Comparison of ENCODE assay signal across 8 cellular contexts in the genomic region with DNA sequence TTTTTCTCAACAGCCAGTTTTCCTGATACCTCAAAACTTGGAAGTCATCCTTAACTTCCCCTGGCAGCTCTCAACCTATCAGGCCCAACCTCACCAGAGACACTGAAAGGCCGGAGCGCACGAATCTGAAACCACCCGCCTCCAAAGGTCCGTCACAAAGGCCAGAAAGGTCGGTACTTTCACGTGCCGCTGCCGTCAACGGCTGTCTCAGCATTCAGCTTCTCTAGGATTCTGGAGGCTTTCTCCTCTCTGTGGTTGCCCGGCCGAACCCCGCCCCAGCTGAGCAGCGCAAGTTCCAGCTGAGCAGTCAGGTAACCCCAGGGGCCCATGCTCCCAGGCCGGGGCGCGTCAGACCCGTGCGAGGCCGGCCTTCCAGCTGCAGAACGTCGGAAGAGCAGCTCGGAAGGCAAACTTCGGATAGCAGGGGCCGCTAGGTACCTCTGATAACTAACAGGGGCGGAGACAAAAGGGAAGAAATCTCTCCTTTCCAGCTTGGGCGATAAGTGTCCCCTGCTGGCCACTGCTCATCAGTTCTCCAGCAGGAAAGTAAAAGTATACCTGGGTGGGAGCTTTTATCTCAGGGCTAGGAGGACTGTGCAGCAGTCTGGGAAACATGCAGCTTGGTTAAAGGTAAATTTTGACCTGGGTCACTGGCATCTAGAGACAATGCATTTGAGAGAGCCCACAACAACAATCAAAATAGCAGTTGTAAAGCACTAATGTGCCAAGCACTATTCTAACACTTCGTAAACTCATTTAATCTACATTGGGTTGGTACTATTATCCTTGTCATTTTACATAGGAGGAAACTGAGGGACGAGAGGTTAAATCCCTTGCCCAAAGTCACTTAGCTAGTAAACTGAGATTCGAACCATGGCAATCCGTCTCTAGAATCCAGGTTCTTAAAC.
A peak's percentile ranks its signal among the peaks of the same experiment; 100 is the strongest.
DNase-seq lines count a peak whose midpoint lies in the region; ATAC-seq and TF ChIP-seq lines count a peak whose summit lies in the region.

No MANE protein-coding gene starts in this region.

- peaks cover 11% of the 10 kb centered on the region for H3K4me1 ChIP-seq in muscle layer of colon (ENCODE audit: insufficient read depth, low read length)

- peaks cover 33% of the 10 kb centered on the region for H3K36me3 ChIP-seq in muscle layer of colon (ENCODE audit: insufficient read depth, low read length)

- peak; percentile 97 for ATAC-seq in HG02798 (IDR thresholded peaks at IDR 0.05; ENCODE audit: poor library complexity, unreplicated experiment)

- peak overlapping the region; percentile 42 for H3K9ac ChIP-seq in muscle layer of colon (ENCODE audit: low read length)

- peak overlapping the region; percentile 53 for H3K4me3 ChIP-seq in fibroblast of pulmonary artery (replicated peaks; ENCODE audit: low read depth, low read length)
- peak overlapping the region; percentile 44 to 53 for H3K4me3 ChIP-seq in muscle layer of colon (ENCODE audit: low read depth in 1 of 2, low read length in 2 of 2)

- peak overlapping the region; percentile 77 for H3K27ac ChIP-seq in muscle layer of colon (ENCODE audit: low read depth, low read length)

- no peaks in the 10 kb centered on the region for H3K27me3 ChIP-seq in muscle layer of colon (ENCODE audit: control insufficient read depth in 1 of 2, insufficient read depth in 2 of 2, low read length in 2 of 2)

- DNase-seq in stimulated activated naive CD4-positive, alpha-beta T cell (lab: John Stamatoyannopoulos, UW) = peak in 4 of 6 experiments; percentile 5 to 22 (median 13)
- DNase-seq in stimulated activated naive CD4-positive, alpha-beta T cell treated with Interleukin-2 at 50 U/mL for 16 hours (lab: John Stamatoyannopoulos, UW) = no peak
- DNase-seq in NCI-H2029 (lab: John Stamatoyannopoulos, UW) (peak; percentile 44), fibroblast of pulmonary artery (ENCODE audit: low read depth) (peak; percentile 90), superior temporal gyrus (ENCODE audit: extremely low spot score) (peak; percentile 55)
- DNase-seq in activated T-cell treated with anti-CD3 and anti-CD28 coated beads, Interleukin-2, amount 50 U/mL, for 1 hour = peak; percentile 47

- TF ChIP-seq CTCF in fibroblast of pulmonary artery (IDR thresholded peaks at IDR 0.05; ENCODE audit: low read length, missing control alignments) = peak; percentile 53

- H3K9me3 ChIP-seq in muscle layer of colon (ENCODE audit: low read length) = no peaks in the 10 kb centered on the region
